11 cellular contexts compared by ENCODE assay signal in genomic region chr19:17445526-17446165, GRCh38. TPM values are rescaled to one million over a fixed set of nuclear protein-coding genes. Genes with fewer than 3 reads are reported as not detected.
"Had no signal": no experiment of that assay in that cellular context is flagged by ENCODE, and none has a peak within 500 bp of the region (broad histone marks: within the 10 kb centered on the region; RNA-seq: fewer than 3 reads in every experiment).

No MANE protein-coding gene starts in this region.

- H3K9ac ChIP-seq: GM23248 had no signal

- H3K4me3 ChIP-seq: GM23248, HAP-1 had no signal

- H3K9me3 ChIP-seq: HAP-1 had no signal

- H3K27ac ChIP-seq: GM23248, HL-60 had no signal

- H3K36me3 ChIP-seq: HAP-1 had no signal

- ATAC-seq: HCT116 had no signal

- FAIRE-seq: H54 had no signal

- H2AFZ ChIP-seq: GM23248 had no signal

- DNase-seq: GM23248, GOT3, HFFc6, Kasumi-1, KG1 had no signal

RNA-seq across cellular contexts. Expression of gene TMEM221, which starts 2.8 kb away (rescaled TPM):
- total RNA-seq: HFFc6, HT1080 had no signal
- polyA plus RNA-seq: IgD-negative memory B cell had no signal

RNA-seq across cellular contexts. Expression of gene NXNL1, which starts 15.1 kb away (rescaled TPM):
- total RNA-seq: GM23248, HFFc6, HT1080 had no signal
- polyA plus RNA-seq: GM23248, IgD-negative memory B cell had no signal

RNA-seq across cellular contexts. Expression of gene BST2, which starts 40.2 kb away (rescaled TPM):
- total RNA-seq: GM23248, HT1080 had no signal
